ENCODE assay signal across 24 cellular contexts in genomic region chr1:173852105-173852504, GRCh38. TPM values are rescaled to one million over a fixed set of nuclear protein-coding genes. Genes with fewer than 3 reads are reported as not detected.
DNase-seq lines count a peak whose midpoint lies in the region; ATAC-seq and TF ChIP-seq lines count a peak whose summit lies in the region.
"Had no signal": no experiment of that assay in that cellular context is flagged by ENCODE, and none has a peak within 500 bp of the region (broad histone marks: within the 10 kb centered on the region; RNA-seq: fewer than 3 reads in every experiment).

No MANE protein-coding gene starts in this region.

- H3K36me3 ChIP-seq in urinary bladder (ENCODE audit: insufficient read depth) (peaks cover 8% of the 10 kb centered on the region), tibial artery (peaks cover 31 to 68% (median 47%) of the 10 kb centered on the region in 3 donors)

- H3K4me1 ChIP-seq in urinary bladder (ENCODE audit: insufficient read depth) (no peaks in the 10 kb centered on the region), tibial artery (no peaks in the 10 kb centered on the region)
- H3K4me1 ChIP-seq: A549 had no signal

- H3K4me1 Mint-ChIP-seq in WTC11: peaks cover 16% of the 10 kb centered on the region
- peaks cover 3% of the 10 kb centered on the region for H3K4me1 Mint-ChIP-seq in glutamatergic neuron (ENCODE audit: low read depth, unreplicated experiment)

- peaks cover 46% of the 10 kb centered on the region for H3K36me3 Mint-ChIP-seq in WTC11
- H3K36me3 Mint-ChIP-seq in glutamatergic neuron (ENCODE audit: unreplicated experiment): no peaks in the 10 kb centered on the region

- DNase-seq in HCEC 1CT: peak; percentile 61
- DNase-seq in WTC11 (ENCODE audit: low spot score): no peak
- DNase-seq in glutamatergic neuron: no peak
- DNase-seq in tibial artery: no peak
- DNase-seq: C1 segment of cervical spinal cord; Caco-2; CD8-positive, alpha-beta T cell; DMS 273 treated with DMSO at 0.1 percent for 48 hours; DMS79; GF-D8; Karpas-422; NCI-H1092; NCI-H1417 treated with DMSO at 0.1 percent for 48 hours; NCI-H1694 treated with DMSO at 0.1 percent for 48 hours; NCI-H2081; NCI-H2227 treated with DMSO at 0.1 percent for 48 hours; NCI-H510A; NCI-H69; Right ventricle myocardium superior; RPMI8226 had no signal

- WGBS in urinary bladder: 57% methylated on average over 4 of the region's 4 CpGs

- H3K9me3 ChIP-seq in tibial artery: no peaks in the 10 kb centered on the region
- H3K9me3 ChIP-seq: A549, Caco-2 had no signal

- peak overlapping the region; percentile 78; the same call in 1 of the 2 replicates for H3K27ac Mint-ChIP-seq in WTC11
- peak overlapping the region; percentile 55 for H3K27ac Mint-ChIP-seq in glutamatergic neuron (ENCODE audit: unreplicated experiment)
- H3K27ac Mint-ChIP-seq: CD8-positive, alpha-beta T cell had no signal

- no peak for ATAC-seq in WTC11
- no peak for ATAC-seq in GM19463 (IDR thresholded peaks at IDR 0.05; ENCODE audit: unreplicated experiment)
- ATAC-seq in HG03095 (IDR thresholded peaks at IDR 0.05; ENCODE audit: unreplicated experiment): no peak
- ATAC-seq: A549; CD8-positive, alpha-beta T cell had no signal

- CTCF ChIA-PET in WTC11 (lab: Charles Lee): interaction anchor here (0.7 to 1.1 kb wide), 2 partner anchors 16 to 422 kb away, joined by 3 to 4 read pairs; partner anchors contain the start of gene ZBTB37

- H3K4me3 Mint-ChIP-seq in WTC11: no peak overlapping the region
- no peak overlapping the region for H3K4me3 Mint-ChIP-seq in glutamatergic neuron (ENCODE audit: unreplicated experiment)
- H3K4me3 Mint-ChIP-seq: CD8-positive, alpha-beta T cell had no signal

- intact Hi-C loops in tibial artery (cut with DNase I; ENCODE audit: low total_unique reads): no loop called here

- H3K27me3 Mint-ChIP-seq in WTC11 (ENCODE audit: low read depth) (no peaks in the 10 kb centered on the region), glutamatergic neuron (ENCODE audit: unreplicated experiment) (no peaks in the 10 kb centered on the region)

- TF ChIP-seq CTCF in WTC11 (IDR thresholded peaks at IDR 0.05) (no peak), glutamatergic neuron (IDR thresholded peaks at IDR 0.05; ENCODE audit: partially characterized antibody, unreplicated experiment) (no peak), tibial artery (IDR thresholded peaks at IDR 0.05) (no peak)

- H3K9me3 Mint-ChIP-seq in WTC11: no peaks in the 10 kb centered on the region
- no peaks in the 10 kb centered on the region for H3K9me3 Mint-ChIP-seq in glutamatergic neuron (ENCODE audit: unreplicated experiment)
- H3K9me3 Mint-ChIP-seq: CD8-positive, alpha-beta T cell had no signal

- POLR2A ChIA-PET in WTC11 (lab: Charles Lee): interaction anchor here (0.6 to 1.2 kb wide), 2 partner anchors 15 to 17 kb away, joined by 3 read pairs; partner anchors contain the start of gene ZBTB37

- H3K4me3 ChIP-seq in urinary bladder (ENCODE audit: low read depth, low read length) (no peak overlapping the region), tibial artery (no peak overlapping the region)
- H3K4me3 ChIP-seq: A549 had no signal

- H3K27me3 ChIP-seq in tibial artery: no peaks in the 10 kb centered on the region

- H3K27ac ChIP-seq in urinary bladder (ENCODE audit: low read depth) (peak overlapping the region; percentile 23), tibial artery (no peak overlapping the region)
- H3K27ac ChIP-seq: A549 had no signal

TF ChIP-seq in WTC11, 78 proteins besides CTCF, POLR2A, EP300 and RAD21:
- TF ChIP-seq E2F4 (CRISPR knock-in tag; IDR thresholded peaks at IDR 0.05; ENCODE audit: borderline replicate concordance, low read depth): no peak
- no peak for TF ChIP-seq CREM (CRISPR knock-in tag; IDR thresholded peaks at IDR 0.05)
- TF ChIP-seq ZNF425 (CRISPR knock-in tag; conservative IDR thresholded peaks at IDR 0.05): no peak
- TF ChIP-seq ZNF423 (CRISPR knock-in tag; IDR thresholded peaks at IDR 0.05): no peak
- TF ChIP-seq KAT7 (CRISPR knock-in tag; IDR thresholded peaks at IDR 0.05; ENCODE audit: borderline replicate concordance): no peak

RNA-seq across cellular contexts. Expression of gene GAS5, which starts 15.7 kb away (rescaled TPM):
- 818 to 891 TPM (median 878 TPM) in 3 replicates for total RNA-seq in WTC11 (2021)
- 281 TPM for total RNA-seq in glutamatergic neuron (ENCODE audit: unreplicated experiment)
- 317 TPM for total RNA-seq in urinary bladder
- polyA plus RNA-seq in urinary bladder: 610 TPM

RNA-seq across cellular contexts. Expression of gene ZBTB37, which starts 16.1 kb away (rescaled TPM):
- total RNA-seq in WTC11 (2021) (14.0 to 15.5 TPM (median 14.4 TPM) in 3 replicates), glutamatergic neuron (ENCODE audit: unreplicated experiment) (11.7 TPM), urinary bladder (32.8 TPM)
- 1.3 TPM for polyA plus RNA-seq in urinary bladder

RNA-seq across cellular contexts. Expression of gene CENPL, which starts 27.4 kb away (rescaled TPM):
- total RNA-seq in WTC11 (2021) (17.2 to 20.1 TPM (median 18.3 TPM) in 3 replicates), glutamatergic neuron (ENCODE audit: unreplicated experiment) (4.3 TPM), urinary bladder (26.3 TPM)
- polyA plus RNA-seq in urinary bladder: 3.7 TPM

RNA-seq across cellular contexts. Expression of gene DARS2, which starts 27.6 kb away (rescaled TPM):
- total RNA-seq in WTC11 (2021): 37.5 to 40.1 TPM (median 38.0 TPM) in 3 replicates
- total RNA-seq in glutamatergic neuron (ENCODE audit: unreplicated experiment): 17.0 TPM
- total RNA-seq in urinary bladder: 17.0 TPM
- polyA plus RNA-seq in urinary bladder: 6.5 TPM
